Comparison of ENCODE assay signal across 18 cellular contexts in the genomic region with DNA sequence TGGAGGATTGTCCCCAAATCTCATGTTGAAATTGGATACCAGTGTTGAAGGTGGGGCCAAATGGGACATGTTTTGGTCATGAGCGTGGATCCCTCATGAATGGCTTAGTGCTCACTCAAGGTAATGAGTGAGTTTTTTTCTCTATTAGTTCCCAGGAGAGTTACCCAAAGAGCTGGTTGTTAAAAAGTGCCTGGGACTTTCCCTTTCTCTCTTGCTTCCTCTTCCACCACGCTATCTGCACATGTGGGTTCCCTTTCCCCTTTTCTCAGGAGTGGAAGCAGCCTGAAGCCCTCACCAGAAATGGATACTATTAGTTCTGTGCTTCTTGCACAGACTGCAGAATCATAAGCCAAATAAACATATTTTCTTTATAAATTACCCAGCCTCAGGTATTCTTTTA.
A peak's percentile ranks its signal among the peaks of the same experiment; 100 is the strongest.
DNase-seq lines count a peak whose midpoint lies in the region; ATAC-seq and TF ChIP-seq lines count a peak whose summit lies in the region.
"Had no signal": no experiment of that assay in that cellular context is flagged by ENCODE, and none has a peak within 500 bp of the region (broad histone marks: within the 10 kb centered on the region; RNA-seq: fewer than 3 reads in every experiment).

No MANE protein-coding gene starts in this region.

- no peaks in the 10 kb centered on the region for H3K79me2 ChIP-seq in OCI-LY3 (ENCODE audit: low read length)

- peak overlapping the region; percentile 26 for H3K4me2 ChIP-seq in OCI-LY3 (ENCODE audit: low read length)

- H3K27ac ChIP-seq in OCI-LY3 (ENCODE audit: low read length): peak overlapping the region; percentile 66
- H3K27ac ChIP-seq: SJSA1 had no signal

- ATAC-seq in GM18868 (IDR thresholded peaks at IDR 0.05; ENCODE audit: unreplicated experiment) (peak; percentile 97), HG03103 (IDR thresholded peaks at IDR 0.05; ENCODE audit: low read depth, unreplicated experiment) (peak; percentile 54), naive B cell (ENCODE audit: low read depth in 2 of 2) (peak; percentile 21 to 46)

- no peak overlapping the region for H3K27ac Mint-ChIP-seq in naive B cell
- H3K27ac Mint-ChIP-seq: CD8-positive, alpha-beta memory T cell; H9 had no signal

- no peak overlapping the region for H3K4me3 ChIP-seq in OCI-LY3 (ENCODE audit: low read length)
- H3K4me3 ChIP-seq: SJSA1 had no signal

- H3K36me3 ChIP-seq in OCI-LY3 (replicated peaks; ENCODE audit: low read depth, low read length): peaks cover 20% of the 10 kb centered on the region
- H3K36me3 ChIP-seq: SJSA1 had no signal

- H3K4me1 ChIP-seq in OCI-LY3 (ENCODE audit: low read length): peaks cover 16% of the 10 kb centered on the region
- H3K4me1 ChIP-seq: SJSA1 had no signal

- H3K4me1 Mint-ChIP-seq in naive B cell: no peaks in the 10 kb centered on the region
- H3K4me1 Mint-ChIP-seq: CD8-positive, alpha-beta memory T cell; H9 had no signal

- no peak overlapping the region for H2AFZ ChIP-seq in OCI-LY3 (ENCODE audit: low read depth, low read length)

- no peak overlapping the region for H3K4me3 Mint-ChIP-seq in naive B cell
- H3K4me3 Mint-ChIP-seq: CD8-positive, alpha-beta memory T cell; H9 had no signal

- H3K9me3 Mint-ChIP-seq in naive B cell: peaks cover 6 to 29% (median 15%) of the 10 kb centered on the region in 7 donors

- DNase-seq in naive B cell (no peak), hippocampal formation (lab: John Stamatoyannopoulos, UW) (no peak)
- no peak for DNase-seq in stimulated activated CD4-positive, alpha-beta T cell treated with anti-CD3 and anti-CD28 coated beads, Interleukin-4, amount 100 ng/mL, for 1 hour
- DNase-seq in NK-92 treated with Interleukin-12 subunit alpha and Interleukin-12 subunit beta, amount 100 ng/mL, for 24 hours (lab: John Stamatoyannopoulos, UW): no peak
- DNase-seq: ACHN; CD8-positive, alpha-beta memory T cell; H9; MM.1S; NCI-H1417; NCI-H1930; NCI-H2171; NCI-H446 treated with DMSO at 0.1 percent for 48 hours; NCI-H774; RPMI8226 had no signal

- H3K9ac ChIP-seq in OCI-LY3 (ENCODE audit: low read length): no peak overlapping the region

- no peaks in the 10 kb centered on the region for H3K27me3 ChIP-seq in OCI-LY3 (ENCODE audit: low read depth, low read length)
- H3K27me3 ChIP-seq: SJSA1 had no signal

- peaks cover 31% of the 10 kb centered on the region for H3K9me3 ChIP-seq in OCI-LY3 (ENCODE audit: insufficient read depth, low read length)
- H3K9me3 ChIP-seq: SJSA1 had no signal

- no peaks in the 10 kb centered on the region for H3K36me3 Mint-ChIP-seq in naive B cell
- H3K36me3 Mint-ChIP-seq: CD8-positive, alpha-beta memory T cell had no signal

- no peaks in the 10 kb centered on the region for H4K20me1 ChIP-seq in OCI-LY3 (ENCODE audit: insufficient read depth, low read length)

- no peaks in the 10 kb centered on the region for H3K27me3 Mint-ChIP-seq in naive B cell
- H3K27me3 Mint-ChIP-seq: CD8-positive, alpha-beta memory T cell had no signal

- TF ChIP-seq CTCF in OCI-LY3 (IDR thresholded peaks at IDR 0.05; ENCODE audit: low read depth, low read length): no peak

Comparison
In these comparisons a context has a peak if more than half of its experiments do, and no peak if none do; other contexts are left out.
1. ATAC-seq: peak in every context shown above with its lines; median percentile 97 in GM18868; 54 in HG03103; 34 in naive B cell.